Comparison of ENCODE assay signal across 8 cellular contexts in genomic region chr14:63650336-63650952, GRCh38. TPM values are rescaled to one million over a fixed set of nuclear protein-coding genes. Genes with fewer than 3 reads are reported as not detected.
DNase-seq lines count a peak whose midpoint lies in the region; ATAC-seq and TF ChIP-seq lines count a peak whose summit lies in the region.

No MANE protein-coding gene starts in this region.

- no peaks in the 10 kb centered on the region for H3K9me3 ChIP-seq in esophagus squamous epithelium

- H3K36me3 ChIP-seq in esophagus squamous epithelium, result no peaks in the 10 kb centered on the region

- H3K4me3 ChIP-seq in AG10803 (ENCODE audit: low read length) (no peak overlapping the region), lower leg skin (ENCODE audit: low read depth, poor library complexity, severe bottlenecking) (no peak overlapping the region), esophagus squamous epithelium (no peak overlapping the region)

- peak overlapping the region; percentile 59 for H3K4me3 Mint-ChIP-seq in activated T-cell treated with anti-CD3 and anti-CD28 coated beads, Interleukin-2, amount 50 U/mL, for 4 hours
- peak overlapping the region; percentile 70 for H3K4me3 Mint-ChIP-seq in natural killer cell

- no peak for TF ChIP-seq POLR2A in lower leg skin (IDR thresholded peaks at IDR 0.05)
- TF ChIP-seq POLR2A in esophagus squamous epithelium (IDR thresholded peaks at IDR 0.05), result peak in 1 of 4 donors; percentile 16

- no peaks in the 10 kb centered on the region for H3K27me3 ChIP-seq in esophagus squamous epithelium

- no peak overlapping the region for H3K27ac ChIP-seq in esophagus squamous epithelium

- H3K36me3 Mint-ChIP-seq in activated T-cell treated with anti-CD3 and anti-CD28 coated beads, Interleukin-2, amount 50 U/mL, for 4 hours (ENCODE audit: insufficient read depth), result peaks cover 6% of the 10 kb centered on the region
- H3K36me3 Mint-ChIP-seq in natural killer cell, result no peaks in the 10 kb centered on the region

- DNase-seq in AG10803 (ENCODE audit: low read depth), result peak; percentile 34
- peak; percentile 38 for DNase-seq in activated T-cell treated with anti-CD3 and anti-CD28 coated beads, Interleukin-2, amount 50 U/mL, for 4 hours
- DNase-seq in natural killer cell, result peak; percentile 47
- no peak for DNase-seq in lower leg skin (ENCODE audit: low spot score in 2 of 2)
- no peak for DNase-seq in esophagus squamous epithelium (lab: John Stamatoyannopoulos, UW)
- no peak for DNase-seq in epidermal melanocyte (ENCODE audit: insufficient read length, low spot score)
- DNase-seq in HuH-7.5 (ENCODE audit: low spot score), result no peak

- ATAC-seq in HG03175 (IDR thresholded peaks at IDR 0.05; ENCODE audit: unreplicated experiment) (peak; percentile 72), natural killer cell (peak; percentile 94 to 97 (median 97))
- ATAC-seq in activated T-cell treated with anti-CD3 and anti-CD28 coated beads, Interleukin-2, amount 50 U/mL, for 4 hours, result peak; percentile 92 to 95

- intact Hi-C loops in natural killer cell (cut with micrococcal nuclease), result loop anchor here (1.0 kb wide), 1 partner anchor 8 kb away; no protein-coding TSS in a partner anchor
- intact Hi-C loops in lower leg skin (cut with DNase I; ENCODE audit: low total_unique reads), result no loop called here
- intact Hi-C loops in esophagus squamous epithelium (cut with DNase I), result no loop called here

- peaks cover 37% of the 10 kb centered on the region for H3K4me1 Mint-ChIP-seq in activated T-cell treated with anti-CD3 and anti-CD28 coated beads, Interleukin-2, amount 50 U/mL, for 4 hours (ENCODE audit: low read depth)
- peaks cover 14 to 15% of the 10 kb centered on the region in 2 donors for H3K4me1 Mint-ChIP-seq in natural killer cell

- H3K4me1 ChIP-seq in esophagus squamous epithelium, result no peaks in the 10 kb centered on the region

- TF ChIP-seq CTCF in AG10803 (conservative IDR thresholded peaks at IDR 0.05; ENCODE audit: low read length) (no peak), natural killer cell (IDR thresholded peaks at IDR 0.05) (no peak), lower leg skin (IDR thresholded peaks at IDR 0.05) (no peak), esophagus squamous epithelium (IDR thresholded peaks at IDR 0.05) (no peak)

- H3K27ac Mint-ChIP-seq in natural killer cell, result peak overlapping the region; percentile 94 to 95

- no peaks in the 10 kb centered on the region for H3K27me3 Mint-ChIP-seq in activated T-cell treated with anti-CD3 and anti-CD28 coated beads, Interleukin-2, amount 50 U/mL, for 4 hours (ENCODE audit: low read depth)
- no peaks in the 10 kb centered on the region for H3K27me3 Mint-ChIP-seq in natural killer cell (ENCODE audit: low read depth in 2 of 2)

- WGBS in lower leg skin, 2 donors, result 85 to 89% methylated on average over 3 of the region's 3 CpGs
- WGBS in esophagus squamous epithelium, 2 donors, result 81 to 92% methylated on average over 3 of the region's 3 CpGs

- no peaks in the 10 kb centered on the region for H3K9me3 Mint-ChIP-seq in activated T-cell treated with anti-CD3 and anti-CD28 coated beads, Interleukin-2, amount 50 U/mL, for 4 hours
- no peaks in the 10 kb centered on the region for H3K9me3 Mint-ChIP-seq in natural killer cell

RNA-seq across cellular contexts. Expression of gene WDR89, which starts 8.8 kb away (rescaled TPM):
- 10 to 100 TPM; 33.1 to 38.5 (median 33.2) TPM for total RNA-seq in activated T-cell treated with anti-CD3 and anti-CD28 coated beads, Interleukin-2, amount 50 U/mL, for 4 hours
- total RNA-seq in natural killer cell (10 to 100 TPM in 2 of 3 donors, 1 to 10 TPM in 1; 9.6 to 13.4 (median 10.7) TPM), lower leg skin (1 to 10 TPM; 2.2 to 8.9 (median 6.8) TPM), esophagus squamous epithelium (1 to 10 TPM; 3.5 to 7.4 (median 5.8) TPM)

Comparison
In these comparisons a context has a peak if more than half of its experiments do, and no peak if none do; other contexts are left out.
1. DNase-seq: peak in AG10803 (single experiment), activated T-cell treated with anti-CD3 and anti-CD28 coated beads, Interleukin-2, amount 50 U/mL, for 4 hours (single experiment) and natural killer cell (single experiment); none in lower leg skin (0 of 2), esophagus squamous epithelium (single experiment), epidermal melanocyte (single experiment) and HuH-7.5 (single experiment).
2. Peak in every context shown above with its lines, with median percentiles within 50 percentile points of each other: ATAC-seq.